In genomic region chr10:38038107-38038931, GRCh38 we compare ENCODE assay signal across 8 cellular contexts. TPM values are rescaled to one million over a fixed set of nuclear protein-coding genes. Genes with fewer than 3 reads are reported as not detected.
A peak's percentile ranks its signal among the peaks of the same experiment; 100 is the strongest.
DNase-seq lines count a peak whose midpoint lies in the region; ATAC-seq, FAIRE-seq and TF ChIP-seq lines count a peak whose summit lies in the region.

No MANE protein-coding gene starts in this region.

- peaks cover 68% of the 10 kb centered on the region for H3K36me3 Mint-ChIP-seq in neural progenitor cell

- H3K4me2 ChIP-seq in neural progenitor cell, result no peak overlapping the region

- peaks cover 12% of the 10 kb centered on the region for H3K79me2 ChIP-seq in neural progenitor cell (ENCODE audit: low read depth)

- no peaks in the 10 kb centered on the region for H3F3A ChIP-seq in neural progenitor cell (ENCODE audit: low read depth)

- intact Hi-C loops in kidney (cut with DNase I), result no loop called here

- TF ChIP-seq CTCF in kidney (IDR thresholded peaks at IDR 0.05; ENCODE audit: borderline replicate concordance, extremely low read depth, insufficient read depth) (no peak), neural progenitor cell (IDR thresholded peaks at IDR 0.05) (no peak)

- no peak overlapping the region for H2AFZ ChIP-seq in neural progenitor cell (replicated peaks)

- H3K4me1 Mint-ChIP-seq in neural progenitor cell, result no peaks in the 10 kb centered on the region

- DNase-seq in Kasumi-1 (lab: John Stamatoyannopoulos, UW) (peak; percentile 19 to 32), kidney (no peak), AG20443 (ENCODE audit: low spot score) (no peak), neural progenitor cell (ENCODE audit: low spot score) (no peak)
- no peak for DNase-seq in stimulated activated CD4-positive, alpha-beta T cell treated with anti-CD3 and anti-CD28 coated beads, Interleukin-2, amount 100 ng/mL, for 24 hours

- H3K27ac ChIP-seq in kidney (ENCODE audit: low read depth in 2 of 2, low read length in 2 of 2), result no peak overlapping the region
- H3K27ac ChIP-seq in neural progenitor cell, result no peak overlapping the region

- no peak overlapping the region for H3K4me3 Mint-ChIP-seq in neural progenitor cell

- H3K27me3 Mint-ChIP-seq in neural progenitor cell (ENCODE audit: insufficient read depth, low read depth), result peaks cover 2% of the 10 kb centered on the region

- no peaks in the 10 kb centered on the region for H4K20me1 ChIP-seq in neural progenitor cell (ENCODE audit: low read depth)

- ATAC-seq in GM18511 (IDR thresholded peaks at IDR 0.05; ENCODE audit: unreplicated experiment) (peak; percentile 95), GM21717 (IDR thresholded peaks at IDR 0.05; ENCODE audit: unreplicated experiment) (peak; percentile 94), esophagus mucosa (no peak)

- FAIRE-seq in kidney (lab: Jason Lieb, UNC), result peak; percentile 59

- H3K27ac Mint-ChIP-seq in neural progenitor cell, result no peak overlapping the region

- peaks cover 36% of the 10 kb centered on the region for H3K9me3 Mint-ChIP-seq in neural progenitor cell

- H3K9me3 ChIP-seq in kidney (ENCODE audit: control insufficient read depth in 1 of 2, low read length in 2 of 2), result no peaks in the 10 kb centered on the region
- no peaks in the 10 kb centered on the region for H3K9me3 ChIP-seq in neural progenitor cell (ENCODE audit: low read depth)

- H3K4me1 ChIP-seq in kidney (ENCODE audit: control insufficient read depth in 1 of 2, insufficient read depth in 1 of 2, low read depth in 1 of 2, low read length in 2 of 2) (no peaks in the 10 kb centered on the region), neural progenitor cell (no peaks in the 10 kb centered on the region)

- H3K9ac ChIP-seq in kidney (ENCODE audit: low read length in 2 of 2) (no peak overlapping the region), neural progenitor cell (no peak overlapping the region)

- H3K27me3 ChIP-seq in neural progenitor cell, result no peaks in the 10 kb centered on the region

- H3K4me3 ChIP-seq in kidney (ENCODE audit: low read length in 2 of 2) (peak overlapping the region in 1 of 2 donors; percentile 4), neural progenitor cell (no peak overlapping the region)

- H3K36me3 ChIP-seq in kidney (ENCODE audit: control insufficient read depth in 1 of 2, insufficient read depth in 2 of 2, low read length in 2 of 2) (peaks cover 3 to 28% of the 10 kb centered on the region in 2 donors), neural progenitor cell (peaks cover 35% of the 10 kb centered on the region)

RNA-seq across cellular contexts. Expression of gene ZNF33A, which starts 27.8 kb away (rescaled TPM):
- 42.6 TPM for total RNA-seq in kidney
- 10.6 TPM for polyA plus RNA-seq in kidney (ENCODE audit: insufficient read depth, low read depth, low replicate concordance)
- total RNA-seq in esophagus mucosa, result 13.0 TPM
- 46.8 and 65.5 TPM in 2 replicates for total RNA-seq in neural progenitor cell (ENCODE audit: low replicate concordance)

RNA-seq across cellular contexts. Expression of gene ZNF37A, which starts 55.8 kb away (rescaled TPM):
- total RNA-seq in kidney, result 18.8 TPM
- 4.0 TPM for polyA plus RNA-seq in kidney (ENCODE audit: insufficient read depth, low read depth, low replicate concordance)
- total RNA-seq in esophagus mucosa, result 5.6 TPM
- 8.8 and 19.9 TPM in 2 replicates for total RNA-seq in neural progenitor cell (ENCODE audit: low replicate concordance)

Comparison
In these comparisons a context has a peak if more than half of its experiments do, and no peak if none do; other contexts are left out.
1. DNase-seq: peak in Kasumi-1 (2 of 2); none in kidney (single experiment), AG20443 (single experiment), stimulated activated CD4-positive, alpha-beta T cell treated with anti-CD3 and anti-CD28 coated beads, Interleukin-2, amount 100 ng/mL, for 24 hours (0 of 2) and neural progenitor cell (single experiment).